In genomic region chr5:127987354-127988148, GRCh38 we compare ENCODE assay signal across 16 cellular contexts.
DNase-seq lines count a peak whose midpoint lies in the region; ATAC-seq, FAIRE-seq and TF ChIP-seq lines count a peak whose summit lies in the region.
"Had no signal": no experiment of that assay in that cellular context is flagged by ENCODE, and none has a peak within 500 bp of the region (broad histone marks: within the 10 kb centered on the region; RNA-seq: fewer than 3 reads in every experiment).

No MANE protein-coding gene starts in this region.

- intact Hi-C loops in MCF 10A (cut with micrococcal nuclease) (loop anchor here (2.0 kb wide), 1 partner anchor 95 kb away; the partner anchor contains the start of gene SLC12A2), breast epithelium (cut with DNase I; ENCODE audit: low total_unique reads) (no loop called here)

- no peaks in the 10 kb centered on the region for H3K27me3 ChIP-seq in breast epithelium
- H3K27me3 ChIP-seq: colonic mucosa had no signal

- no peaks in the 10 kb centered on the region for H3K4me1 ChIP-seq in breast epithelium
- H3K4me1 ChIP-seq: colonic mucosa had no signal

- H3K27ac Mint-ChIP-seq in MCF 10A (ENCODE audit: low read depth, unreplicated experiment) = peak overlapping the region; percentile 71
- H3K27ac Mint-ChIP-seq: activated CD4-positive, alpha-beta T cell treated with anti-CD3 and anti-CD28 coated beads, Interleukin-2, amount 10 ng/mL, durations not matched to agents 7 days and 5 days; activated T-cell treated with anti-CD3 and anti-CD28 coated beads, Interleukin-2, amount 50 U/mL, for 72 hours; progenitor cell of endocrine pancreas; stimulated activated naive CD8-positive, alpha-beta T cell treated with anti-CD3 and anti-CD28 coated beads, Interleukin-15, amount 100 ng/mL, for 72 hours had no signal

- H3K4me3 Mint-ChIP-seq in MCF 10A (ENCODE audit: unreplicated experiment) = no peak overlapping the region
- H3K4me3 Mint-ChIP-seq: activated CD4-positive, alpha-beta T cell treated with anti-CD3 and anti-CD28 coated beads, Interleukin-2, amount 10 ng/mL, durations not matched to agents 7 days and 5 days; activated T-cell treated with anti-CD3 and anti-CD28 coated beads, Interleukin-2, amount 50 U/mL, for 72 hours; stimulated activated naive CD8-positive, alpha-beta T cell treated with anti-CD3 and anti-CD28 coated beads, Interleukin-15, amount 100 ng/mL, for 72 hours had no signal

- ATAC-seq in GM19452 (IDR thresholded peaks at IDR 0.05; ENCODE audit: unreplicated experiment) (no peak), HG02623 (IDR thresholded peaks at IDR 0.05; ENCODE audit: unreplicated experiment) (no peak)
- ATAC-seq: activated T-cell treated with anti-CD3 and anti-CD28 coated beads, Interleukin-2, amount 50 U/mL, for 72 hours; left lobe of liver; stimulated activated naive CD8-positive, alpha-beta T cell treated with anti-CD3 and anti-CD28 coated beads, Interleukin-15, amount 100 ng/mL, for 72 hours had no signal

- DNase-seq in MCF 10A (ENCODE audit: unreplicated experiment) = no peak
- no peak for DNase-seq in breast epithelium (ENCODE audit: low spot score in 2 of 2)
- DNase-seq in RPMI7951 (ENCODE audit: low read depth) = peak; percentile 62
- peak; percentile 73 for DNase-seq in fibroblast of peridontal ligament (ENCODE audit: extremely low read depth)
- DNase-seq in urothelium cell line (ENCODE audit: low spot score) = peak; percentile 47
- no peak for DNase-seq in Ammon's horn (ENCODE audit: low spot score)
- DNase-seq: activated CD4-positive, alpha-beta T cell treated with anti-CD3 and anti-CD28 coated beads, Interleukin-2, amount 10 ng/mL, durations not matched to agents 7 days and 5 days; activated T-cell treated with anti-CD3 and anti-CD28 coated beads, Interleukin-2, amount 50 U/mL, for 72 hours; colonic mucosa; NK-92 treated with Interleukin-12 subunit alpha and Interleukin-12 subunit beta, amount 100 ng/mL, for 24 hours; stimulated activated naive CD8-positive, alpha-beta T cell treated with anti-CD3 and anti-CD28 coated beads, Interleukin-15, amount 100 ng/mL, for 72 hours had no signal

- BruUV-seq in MCF 10A (replicated peaks; lab: Mats Ljungman, UMichigan) = no TSS peak

- TF ChIP-seq CTCF in MCF 10A (IDR thresholded peaks at IDR 0.05; ENCODE audit: unreplicated experiment) = no peak
- no peak for TF ChIP-seq CTCF in breast epithelium (IDR thresholded peaks at IDR 0.05)

- H3K27ac ChIP-seq in breast epithelium = no peak overlapping the region
- H3K27ac ChIP-seq: colonic mucosa had no signal

- no peak for TF ChIP-seq POLR2A in breast epithelium (IDR thresholded peaks at IDR 0.05)

- no peaks in the 10 kb centered on the region for H3K9me3 ChIP-seq in breast epithelium
- H3K9me3 ChIP-seq: colonic mucosa had no signal

- H3K36me3 Mint-ChIP-seq in MCF 10A (ENCODE audit: insufficient read depth, unreplicated experiment) = no peaks in the 10 kb centered on the region

- no peaks in the 10 kb centered on the region for H3K9me3 Mint-ChIP-seq in MCF 10A (ENCODE audit: unreplicated experiment)
- H3K9me3 Mint-ChIP-seq: activated CD4-positive, alpha-beta T cell treated with anti-CD3 and anti-CD28 coated beads, Interleukin-2, amount 10 ng/mL, durations not matched to agents 7 days and 5 days had no signal

- FAIRE-seq in urothelium cell line (lab: Jason Lieb, UNC) = no peak
- FAIRE-seq: A204.1 had no signal

- POLR2A ChIA-PET in MCF 10A (lab: Yijun Ruan, JAX) = interaction anchor here (0.6 to 1.8 kb wide), 11 partner anchors 10 to 944 kb away, joined by 3 to 19 read pairs (median 4); no protein-coding TSS in a partner anchor

- no peak overlapping the region for H3K4me3 ChIP-seq in breast epithelium
- H3K4me3 ChIP-seq: colonic mucosa had no signal

- peaks cover 14% of the 10 kb centered on the region for H3K4me1 Mint-ChIP-seq in MCF 10A (ENCODE audit: insufficient read depth, unreplicated experiment)
- H3K4me1 Mint-ChIP-seq: activated CD4-positive, alpha-beta T cell treated with anti-CD3 and anti-CD28 coated beads, Interleukin-2, amount 10 ng/mL, durations not matched to agents 7 days and 5 days; stimulated activated naive CD8-positive, alpha-beta T cell treated with anti-CD3 and anti-CD28 coated beads, Interleukin-15, amount 100 ng/mL, for 72 hours had no signal

- CTCF ChIA-PET in MCF 10A (lab: Yijun Ruan, JAX) = interaction anchor here (0.7 to 1.3 kb wide), 2 partner anchors 10 to 226 kb away, joined by 3 to 5 read pairs; no protein-coding TSS in a partner anchor

- no peaks in the 10 kb centered on the region for H3K36me3 ChIP-seq in breast epithelium
- H3K36me3 ChIP-seq: colonic mucosa had no signal

- no peaks in the 10 kb centered on the region for H3K27me3 Mint-ChIP-seq in MCF 10A (ENCODE audit: insufficient read depth, unreplicated experiment)
- H3K27me3 Mint-ChIP-seq: activated CD4-positive, alpha-beta T cell treated with anti-CD3 and anti-CD28 coated beads, Interleukin-2, amount 10 ng/mL, durations not matched to agents 7 days and 5 days; progenitor cell of endocrine pancreas; stimulated activated naive CD8-positive, alpha-beta T cell treated with anti-CD3 and anti-CD28 coated beads, Interleukin-15, amount 100 ng/mL, for 72 hours had no signal

Comparison
In these comparisons a context has a peak if more than half of its experiments do, and no peak if none do; other contexts are left out.
1. DNase-seq: peak in RPMI7951 (single experiment), fibroblast of peridontal ligament (single experiment) and urothelium cell line (single experiment); none in MCF 10A (single experiment), breast epithelium (0 of 2) and Ammon's horn (single experiment).